23 cellular contexts compared by ENCODE assay signal in the genomic region with DNA sequence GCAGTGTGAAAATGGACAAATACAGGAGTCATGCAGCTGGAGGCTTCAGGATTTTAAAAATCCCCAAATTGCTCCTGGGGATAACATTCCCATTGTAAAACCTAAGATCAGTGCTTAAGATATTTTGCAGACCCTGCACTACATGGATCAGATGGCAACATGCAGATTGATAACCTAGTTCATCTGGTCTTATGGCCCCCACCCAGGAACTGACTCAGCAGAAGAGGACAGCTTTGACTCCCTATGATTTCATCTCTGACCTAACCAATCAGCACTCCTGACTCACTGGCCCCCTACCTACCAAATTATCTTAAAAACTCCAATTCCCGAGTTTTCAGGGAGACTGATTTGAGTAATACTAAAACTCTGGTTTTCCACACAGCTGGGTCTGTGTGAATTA.
"Had no signal": no experiment of that assay in that cellular context is flagged by ENCODE, and none has a peak within 500 bp of the region (broad histone marks: within the 10 kb centered on the region; RNA-seq: fewer than 3 reads in every experiment).

No MANE protein-coding gene starts in this region.

- H3K27ac ChIP-seq: colonic mucosa, gastroesophageal sphincter, left ventricle myocardium inferior, lower lobe of right lung, spleen, testis, tibial nerve, upper lobe of right lung had no signal

- H3K36me3 ChIP-seq: colonic mucosa, lower lobe of right lung, tibial nerve, upper lobe of right lung had no signal

- H3K4me1 ChIP-seq: colonic mucosa, testis had no signal

- H3K4me3 Mint-ChIP-seq: immature natural killer cell; memory B cell; mesothelial cell of epicardium; natural killer cell; neural crest cell; stimulated activated naive B cell treated with anti-CD40 and anti-IgM and Interleukin-4, amounts not matched to agents 10 μg/mL and 1 μg/mL and 100 μg/mL, for 72 hours; stimulated activated naive CD8-positive, alpha-beta T cell treated with anti-CD3 and anti-CD28 coated beads, Interleukin-15, amount 100 ng/mL, for 72 hours had no signal

- H3K9me3 ChIP-seq: colonic mucosa, gastroesophageal sphincter, left ventricle myocardium inferior, lower lobe of right lung, spleen, testis, tibial nerve, upper lobe of right lung had no signal

- H3K27me3 Mint-ChIP-seq: memory B cell; stimulated activated naive B cell treated with anti-CD40 and anti-IgM and Interleukin-4, amounts not matched to agents 10 μg/mL and 1 μg/mL and 100 μg/mL, for 72 hours; stimulated activated naive CD8-positive, alpha-beta T cell treated with anti-CD3 and anti-CD28 coated beads, Interleukin-15, amount 100 ng/mL, for 72 hours had no signal

- DNase-seq: colonic mucosa; dermis blood vessel endothelial cell; glutamatergic neuron; immature natural killer cell; left cardiac atrium; left ventricle myocardium inferior; lower lobe of right lung; natural killer cell; posterior cingulate gyrus; spleen; stimulated activated CD4-positive, alpha-beta T cell treated with anti-CD3 and anti-CD28 coated beads, Interleukin-2, amount 100 ng/mL, for 24 hours; stimulated activated CD4-positive, alpha-beta T cell treated with anti-CD3 and anti-CD28 coated beads, Interleukin-4, amount 100 ng/mL, for 4 hours; stimulated activated naive B cell treated with anti-CD40 and anti-IgM and Interleukin-4, amounts not matched to agents 10 μg/mL and 1 μg/mL and 100 μg/mL, for 72 hours; stimulated activated naive CD8-positive, alpha-beta T cell treated with anti-CD3 and anti-CD28 coated beads, Interleukin-15, amount 100 ng/mL, for 72 hours; testis; upper lobe of right lung had no signal

- FAIRE-seq: keratinocyte had no signal

- H3K36me3 Mint-ChIP-seq: natural killer cell had no signal

- H3K4me1 Mint-ChIP-seq: neural crest cell had no signal

- H3K27ac Mint-ChIP-seq: immature natural killer cell; memory B cell; mesothelial cell of epicardium; natural killer cell; stimulated activated naive CD8-positive, alpha-beta T cell treated with anti-CD3 and anti-CD28 coated beads, Interleukin-15, amount 100 ng/mL, for 72 hours had no signal

- H3K27me3 ChIP-seq: colonic mucosa, gastroesophageal sphincter, spleen, testis, tibial nerve, upper lobe of right lung had no signal

- ATAC-seq: gastroesophageal sphincter; left cardiac atrium; lower lobe of right lung; natural killer cell; sciatic nerve; stimulated activated naive B cell treated with anti-CD40 and anti-IgM and Interleukin-4, amounts not matched to agents 10 μg/mL and 1 μg/mL and 100 μg/mL, for 72 hours; stimulated activated naive CD8-positive, alpha-beta T cell treated with anti-CD3 and anti-CD28 coated beads, Interleukin-15, amount 100 ng/mL, for 72 hours; upper lobe of right lung had no signal

- H3K4me3 ChIP-seq: colonic mucosa, gastroesophageal sphincter, left ventricle myocardium inferior, lower lobe of right lung, spleen, testis, tibial nerve, upper lobe of right lung had no signal

- H3K9me3 Mint-ChIP-seq: immature natural killer cell; memory B cell; mesothelial cell of epicardium; natural killer cell; neural crest cell; stimulated activated naive CD8-positive, alpha-beta T cell treated with anti-CD3 and anti-CD28 coated beads, Interleukin-15, amount 100 ng/mL, for 72 hours had no signal
